2 cellular contexts compared by ENCODE assay signal in genomic region chr1:1687846-1688245, GRCh38.
TF ChIP-seq lines count a peak whose summit lies in the region.

No MANE protein-coding gene starts in this region.

TF ChIP-seq in SK-N-SH, 30 proteins besides CTCF, POLR2A, EP300 and RAD21:
- TF ChIP-seq MXI1 (IDR thresholded peaks at IDR 0.05; ENCODE audit: low read depth, low read length) (no peak), USF1 (IDR thresholded peaks at IDR 0.05; ENCODE audit: borderline replicate concordance, low read depth) (no peak), TAF1 (IDR thresholded peaks at IDR 0.05; ENCODE audit: borderline replicate concordance, low read depth, low read length) (no peak), GATA2 (CRISPR knock-in tag; IDR thresholded peaks at IDR 0.05) (no peak), GABPA (IDR thresholded peaks at IDR 0.05; ENCODE audit: low read depth) (no peak), ELF1 (IDR thresholded peaks at IDR 0.05) (no peak), NRF1 (IDR thresholded peaks at IDR 0.05; ENCODE audit: low read depth, low read length) (no peak), IRF3 (IDR thresholded peaks at IDR 0.05; ENCODE audit: low read depth, low read length) (no peak), FOXM1 (IDR thresholded peaks at IDR 0.05; ENCODE audit: low read depth) (no peak), POLR2AphosphoS5 (IDR thresholded peaks at IDR 0.05; ENCODE audit: low read depth, low read length) (no peak), MEF2A (IDR thresholded peaks at IDR 0.05; ENCODE audit: borderline replicate concordance, low read depth) (no peak), REST (IDR thresholded peaks at IDR 0.05; ENCODE audit: low read depth, low read length) (no peak), TCF12 (IDR thresholded peaks at IDR 0.05) (no peak), SIN3A (IDR thresholded peaks at IDR 0.05; ENCODE audit: borderline replicate concordance, low read depth, low read length) (no peak), EZH2phosphoT487 (IDR thresholded peaks at IDR 0.05; ENCODE audit: borderline replicate concordance, low read depth) (no peak), FOSL2 (IDR thresholded peaks at IDR 0.05; ENCODE audit: borderline replicate concordance, low read depth) (no peak), RXRA (IDR thresholded peaks at IDR 0.05; ENCODE audit: borderline replicate concordance, low read depth) (no peak)
TF ChIP-seq in SK-N-SH: peak in this region for 0.

TF ChIP-seq in SK-N-SH treated with all-trans-retinoic acid at 6 μM for 48 hours, 23 proteins besides CTCF, POLR2A, EP300 and RAD21:
- TF ChIP-seq TCF4 (CRISPR knock-in tag; IDR thresholded peaks at IDR 0.05; ENCODE audit: borderline replicate concordance), result no peak
- TF ChIP-seq SNAI2 (CRISPR knock-in tag; IDR thresholded peaks at IDR 0.05), result no peak
- no peak for TF ChIP-seq GLIS3 (CRISPR knock-in tag; IDR thresholded peaks at IDR 0.05)
- no peak for TF ChIP-seq OSR1 (CRISPR knock-in tag; IDR thresholded peaks at IDR 0.05)
- TF ChIP-seq POU6F1 (CRISPR knock-in tag; IDR thresholded peaks at IDR 0.05; ENCODE audit: borderline replicate concordance, low read depth), result no peak
- TF ChIP-seq ARNTL (CRISPR knock-in tag; IDR thresholded peaks at IDR 0.05; ENCODE audit: borderline replicate concordance, low read depth), result no peak
- no peak for TF ChIP-seq ZNF70 (CRISPR knock-in tag; IDR thresholded peaks at IDR 0.05)
- TF ChIP-seq RARB (CRISPR knock-in tag; IDR thresholded peaks at IDR 0.05), result no peak
- TF ChIP-seq BACH2 (CRISPR knock-in tag; IDR thresholded peaks at IDR 0.05; ENCODE audit: borderline replicate concordance), result no peak
- no peak for TF ChIP-seq ISL1 (CRISPR knock-in tag; IDR thresholded peaks at IDR 0.05)
- TF ChIP-seq PATZ1 (CRISPR knock-in tag; IDR thresholded peaks at IDR 0.05; ENCODE audit: borderline replicate concordance), result no peak
- no peak for TF ChIP-seq CSRNP3 (CRISPR knock-in tag; IDR thresholded peaks at IDR 0.05)
- TF ChIP-seq ZFP30 (CRISPR knock-in tag; IDR thresholded peaks at IDR 0.05), result no peak
- no peak for TF ChIP-seq ESRRG (CRISPR knock-in tag; IDR thresholded peaks at IDR 0.05)
- no peak for TF ChIP-seq TSHZ2 (CRISPR knock-in tag; IDR thresholded peaks at IDR 0.05)
